In the genomic region with DNA sequence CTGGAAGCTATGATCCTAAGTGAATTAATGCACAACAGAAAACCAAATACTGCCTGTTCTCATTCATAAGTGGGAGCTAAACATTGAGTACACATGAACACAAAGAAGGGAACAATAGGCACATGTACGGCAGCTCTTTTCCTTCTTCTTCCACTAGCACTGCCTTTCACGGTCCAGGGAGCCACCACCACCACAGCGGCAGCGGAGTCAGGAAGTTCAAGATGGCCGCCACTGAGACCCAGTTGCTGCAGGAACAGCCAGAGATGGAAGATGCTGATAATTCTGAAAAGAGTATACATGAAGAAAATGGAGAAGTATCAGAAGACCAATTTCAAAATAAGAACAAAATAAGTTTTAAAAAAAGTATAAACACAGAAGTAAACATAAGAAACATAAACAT, we compare ENCODE assay signal across 36 cellular contexts. TPM values are rescaled to one million over a fixed set of nuclear protein-coding genes. Genes with fewer than 3 reads are reported as not detected.
"Had no signal": no experiment of that assay in that cellular context is flagged by ENCODE, and none has a peak within 500 bp of the region (broad histone marks: within the 10 kb centered on the region; RNA-seq: fewer than 3 reads in every experiment).

No MANE protein-coding gene starts in this region.

- FAIRE-seq: RCC 7860 had no signal

- H3K9me3 ChIP-seq: adrenal gland, body of pancreas, breast epithelium, MG63 had no signal

- H3K27ac ChIP-seq: adrenal gland, body of pancreas, breast epithelium, coronary artery, PC-9, RWPE1, VCaP had no signal

- H3K36me3 ChIP-seq: adrenal gland, breast epithelium, MG63 had no signal

- DNase-seq: activated B cell treated with CpG ODN at 0.5 μM for 24 hours; activated CD4-positive, alpha-beta memory T cell treated with anti-CD3 and anti-CD28 coated beads for 36 hours; activated CD4-positive, alpha-beta T cell treated with anti-CD3 and anti-CD28 coated beads for 4 hours; activated CD4-positive, alpha-beta T cell treated with anti-CD3 and anti-CD28 coated beads, Interleukin-2, amount 50 U/mL, for 1 hour; activated CD4-positive, CD25-positive, alpha-beta regulatory T cell treated with anti-CD3 and anti-CD28 coated beads, Interleukin-2, amount 50 U/mL, for 72 hours; activated CD8-positive, alpha-beta memory T cell treated with anti-CD3 and anti-CD28 coated beads, Interleukin-2, amount 50 U/mL, for 4 hours; activated gamma-delta T cell treated with Interleukin-2 at 50 U/mL for 16 hours; activated naive CD4-positive, alpha-beta T cell treated with anti-CD3 and anti-CD28 coated beads for 36 hours; activated T-cell treated with anti-CD3 and anti-CD28 coated beads for 4 hours; activated T-cell treated with anti-CD3 and anti-CD28 coated beads, Interleukin-2, amount 50 U/mL, for 4 hours; adrenal gland; body of pancreas; Kasumi-1; MG63; NCI-H1048; NCI-H1105 treated with DMSO at 0.1 percent for 48 hours; NCI-H1436; NCI-H187; NCI-H2081; NCI-H2171; NCI-H510A; NK-92 treated with Interleukin-12 subunit alpha and Interleukin-12 subunit beta, amount 100 ng/mL, for 24 hours; PC-9; SIG-M5; SW 1271; T-helper 1 cell; T-helper 9 cell had no signal

- ATAC-seq: activated naive CD4-positive, alpha-beta T cell treated with anti-CD3 and anti-CD28 coated beads, Interleukin-2, amount 50 U/mL, for 72 hours; activated T-cell treated with anti-CD3 and anti-CD28 coated beads, Interleukin-2, amount 50 U/mL, for 4 hours; body of pancreas; Right ventricle myocardium inferior; SK-N-SH treated with all-trans-retinoic acid at 6 μM for 48 hours had no signal

- H3K4me2 ChIP-seq: PC-9 had no signal

- H3K4me3 ChIP-seq: adrenal gland, body of pancreas, breast epithelium, coronary artery, MG63, PC-9 had no signal

- H2AFZ ChIP-seq: PC-9 had no signal

- H3K27me3 ChIP-seq: adrenal gland, body of pancreas, breast epithelium, MG63 had no signal

- H3K4me1 ChIP-seq: adrenal gland, body of pancreas, breast epithelium had no signal

RNA-seq across cellular contexts. Expression of a gene that starts 39.5 kb away (rescaled TPM):
- total RNA-seq: SK-MEL-5 had no signal
